Comparison of ENCODE assay signal across 14 cellular contexts in genomic region chr19:12695090-12695489, GRCh38. TPM values are rescaled to one million over a fixed set of nuclear protein-coding genes. Genes with fewer than 3 reads are reported as not detected.
DNase-seq lines count a peak whose midpoint lies in the region; ATAC-seq, FAIRE-seq and TF ChIP-seq lines count a peak whose summit lies in the region.
"Had no signal": no experiment of that assay in that cellular context is flagged by ENCODE, and none has a peak within 500 bp of the region (broad histone marks: within the 10 kb centered on the region; RNA-seq: fewer than 3 reads in every experiment).

No MANE protein-coding gene starts in this region.

- no peak overlapping the region for H3K27ac ChIP-seq in K562 (ENCODE audit: extremely low read depth, low read depth, low read length)
- H3K27ac ChIP-seq: pancreas, thoracic aorta had no signal

- peaks cover 14% of the 10 kb centered on the region for H3K36me3 Mint-ChIP-seq in activated CD4-positive, alpha-beta T cell treated with anti-CD3 and anti-CD28 coated beads, Interleukin-2, amount 10 ng/mL, durations not matched to agents 24 days and 14 days (ENCODE audit: low read depth)
- peaks cover 4% of the 10 kb centered on the region for H3K36me3 Mint-ChIP-seq in progenitor cell of endocrine pancreas (ENCODE audit: insufficient read depth)

- TF ChIP-seq POLR2A in K562 (conservative IDR thresholded peaks at IDR 0.05): no peak

- H4K20me1 ChIP-seq in Loucy (ENCODE audit: insufficient read depth, low read length, poor library complexity, severe bottlenecking): no peaks in the 10 kb centered on the region
- H4K20me1 ChIP-seq in K562 (replicated peaks; ENCODE audit: control insufficient read depth, insufficient read depth, low read length): no peaks in the 10 kb centered on the region

- 0 out of 2 replicates have a peak, but pooled peaks cover 2% of the 10 kb centered on the region for H3F3A ChIP-seq in Loucy (ENCODE audit: low read depth)

- TF ChIP-seq CTCF in Loucy (conservative IDR thresholded peaks at IDR 0.05; ENCODE audit: low read length): no peak
- TF ChIP-seq CTCF in K562 (IDR thresholded peaks at IDR 0.05 in 2 of 3, conservative IDR thresholded peaks at IDR 0.05 in 1 of 3; ENCODE audit: insufficient read depth in 2 of 3, low read depth in 1 of 3, low read length in 3 of 3): no peak
- no peak for TF ChIP-seq CTCF in progenitor cell of endocrine pancreas (IDR thresholded peaks at IDR 0.05; ENCODE audit: unreplicated experiment)

- H3K4me1 Mint-ChIP-seq in activated CD4-positive, alpha-beta T cell treated with anti-CD3 and anti-CD28 coated beads, Interleukin-2, amount 10 ng/mL, durations not matched to agents 24 days and 14 days: peaks cover 8% of the 10 kb centered on the region
- peaks cover 2% of the 10 kb centered on the region for H3K4me1 Mint-ChIP-seq in progenitor cell of endocrine pancreas (ENCODE audit: low read depth)

- H3K79me2 ChIP-seq in Loucy (ENCODE audit: insufficient read depth, low read length) (peaks cover 15% of the 10 kb centered on the region; the same call in 1 of the 2 replicates), K562 (ENCODE audit: control insufficient read depth, insufficient read depth, low read length) (peaks cover 7% of the 10 kb centered on the region; the same call in 1 of the 3 replicates)

- DNase-seq in activated CD4-positive, alpha-beta T cell treated with anti-CD3 and anti-CD28 coated beads, Interleukin-2, amount 10 ng/mL, durations not matched to agents 24 days and 14 days: peak; percentile 66
- DNase-seq in activated CD4-positive, alpha-beta T cell treated with anti-CD3 and anti-CD28 coated beads for 1 hour: no peak
- DNase-seq in K562 (ENCODE audit: extremely low read depth in 1 of 4, low spot score in 3 of 4) (no peak), progenitor cell of endocrine pancreas (ENCODE audit: low spot score, unreplicated experiment) (no peak), NCI-H2227 treated with DMSO at 0.1 percent for 48 hours (lab: John Stamatoyannopoulos, UW) (no peak), HuH-7.5 (ENCODE audit: low spot score) (no peak)
- DNase-seq: NCI-H187, pancreas had no signal

- H3K4me1 ChIP-seq in Loucy (ENCODE audit: insufficient read depth, low read length, poor library complexity, severe bottlenecking) (peaks cover 11% of the 10 kb centered on the region), K562 (replicated peaks in 1 of 2; ENCODE audit: control insufficient read depth in 2 of 2, insufficient read depth in 2 of 2, low read length in 2 of 2) (peaks cover 0 to 30% of the 10 kb centered on the region in 2 experiments; a peak in 3 of 5 replicates)

- CTCF ChIA-PET in K562 (lab: Yijun Ruan, JAX; ENCODE audit: low intra/inter-chr PET ratio): no interaction called here

- H3K9me1 ChIP-seq in K562 (ENCODE audit: control insufficient read depth, insufficient read depth, low read length): no peaks in the 10 kb centered on the region

- intact Hi-C loops in activated CD4-positive, alpha-beta T cell treated with anti-CD3 and anti-CD28 coated beads, Interleukin-2, amount 10 ng/mL, durations not matched to agents 24 days and 14 days (cut with micrococcal nuclease): no loop called here
- intact Hi-C loops in K562 (cut with micrococcal nuclease): no loop called here

- H3K9ac ChIP-seq in Loucy (ENCODE audit: low read depth, low read length, poor library complexity, severe bottlenecking): no peak overlapping the region
- peak overlapping the region; percentile 42 to 93; a peak in 2 of 4 replicates for H3K9ac ChIP-seq in K562 (ENCODE audit: insufficient read depth in 1 of 2, low read depth in 2 of 2, low read length in 2 of 2)

- H3K27me3 ChIP-seq in Loucy (ENCODE audit: insufficient read depth, low read length, poor library complexity, severe bottlenecking) (no peaks in the 10 kb centered on the region), K562 (ENCODE audit: control insufficient read depth in 2 of 2, insufficient read depth in 2 of 2, low read length in 2 of 2) (no peaks in the 10 kb centered on the region; a peak in 1 of 5 replicates)
- H3K27me3 ChIP-seq: pancreas had no signal

- H2AFZ ChIP-seq in Loucy (ENCODE audit: low read length) (no peak overlapping the region), K562 (ENCODE audit: low read depth, low read length) (no peak overlapping the region)

- no peaks in the 10 kb centered on the region for H3K9me3 Mint-ChIP-seq in activated CD4-positive, alpha-beta T cell treated with anti-CD3 and anti-CD28 coated beads, Interleukin-2, amount 10 ng/mL, durations not matched to agents 24 days and 14 days
- H3K9me3 Mint-ChIP-seq in progenitor cell of endocrine pancreas (ENCODE audit: low read depth): no peaks in the 10 kb centered on the region

- POLR2A ChIA-PET in K562 (lab: Yijun Ruan, JAX): interaction anchor here (0.7 to 2.6 kb wide), 2 partner anchors 10 to 488 kb away, joined by 3 to 21 read pairs; no protein-coding TSS in a partner anchor

- FAIRE-seq in K562 (lab: Jason Lieb, UNC): no peak
- FAIRE-seq: G401.6, pancreas, TTC549 had no signal

- no peak for TF ChIP-seq RAD21 in K562 (CRISPR knock-in tag; conservative IDR thresholded peaks at IDR 0.05 in 1 of 2, IDR thresholded peaks at IDR 0.05 in 1 of 2)

- no peak overlapping the region for H3K4me3 ChIP-seq in Loucy (ENCODE audit: low read length, poor library complexity, severe bottlenecking)
- peak overlapping the region; percentile 82 for H3K4me3 ChIP-seq in K562

- in situ Hi-C loops in K562 (cut with MboI): no loop called here

- TF ChIP-seq EP300 in K562 (IDR thresholded peaks at IDR 0.05; ENCODE audit: low read length): no peak

- 52% methylated on average over 2 of the region's 2 CpGs for WGBS in K562 (ENCODE audit: insufficient coverage, low coverage, missing lambda C conversion rate)

- H3K9me3 ChIP-seq in Loucy (ENCODE audit: insufficient read depth, low read depth, low read length) (no peaks in the 10 kb centered on the region), K562 (replicated peaks; ENCODE audit: control insufficient read depth, insufficient read depth, low read depth, low read length) (no peaks in the 10 kb centered on the region)
- H3K9me3 ChIP-seq: pancreas, thoracic aorta had no signal

- H3K36me3 ChIP-seq in Loucy (ENCODE audit: insufficient read depth, low read length): no peaks in the 10 kb centered on the region; the same call in 1 of the 2 replicates
- peaks cover 50% of the 10 kb centered on the region for H3K36me3 ChIP-seq in K562 (ENCODE audit: control insufficient read depth, insufficient read depth, low read length)
- H3K36me3 ChIP-seq: pancreas had no signal

- no peaks in the 10 kb centered on the region for H3K9me2 ChIP-seq in Loucy (replicated peaks; ENCODE audit: low read depth, low read length)

- no TSS peak for BruUV-seq in K562 (replicated peaks; lab: Mats Ljungman, UMichigan)

- H3K27me3 Mint-ChIP-seq in activated CD4-positive, alpha-beta T cell treated with anti-CD3 and anti-CD28 coated beads, Interleukin-2, amount 10 ng/mL, durations not matched to agents 24 days and 14 days: no peaks in the 10 kb centered on the region
- H3K27me3 Mint-ChIP-seq in progenitor cell of endocrine pancreas: no peaks in the 10 kb centered on the region

- peak overlapping the region; percentile 81 for H3K4me2 ChIP-seq in Loucy (ENCODE audit: low read depth, low read length, poor library complexity, severe bottlenecking)
- H3K4me2 ChIP-seq in K562 (ENCODE audit: insufficient read depth, low read length): peak overlapping the region; percentile 91; the same call in 1 of the 2 replicates

- no peak for ATAC-seq in K562
- no peak for ATAC-seq in GM21447 (IDR thresholded peaks at IDR 0.05; ENCODE audit: unreplicated experiment)

- H3K4me3 Mint-ChIP-seq in activated CD4-positive, alpha-beta T cell treated with anti-CD3 and anti-CD28 coated beads, Interleukin-2, amount 10 ng/mL, durations not matched to agents 24 days and 14 days: peak overlapping the region; percentile 90
- peak overlapping the region; percentile 44 for H3K4me3 Mint-ChIP-seq in progenitor cell of endocrine pancreas (ENCODE audit: low read depth)

- H3K27ac Mint-ChIP-seq in activated CD4-positive, alpha-beta T cell treated with anti-CD3 and anti-CD28 coated beads, Interleukin-2, amount 10 ng/mL, durations not matched to agents 24 days and 14 days: no peak overlapping the region
- H3K27ac Mint-ChIP-seq in progenitor cell of endocrine pancreas: no peak overlapping the region

RNA-seq across cellular contexts. Expression of gene FBXW9, which starts 1.3 kb away (rescaled TPM):
- 12.4 and 12.9 TPM in 2 replicates for total RNA-seq in activated CD4-positive, alpha-beta T cell treated with anti-CD3 and anti-CD28 coated beads, Interleukin-2, amount 10 ng/mL, durations not matched to agents 24 days and 14 days
- total RNA-seq in K562 (2011; cell fraction: chromatin; rRNA removed; ENCODE audit: low replicate concordance): 11.4 and 40.7 TPM in 2 replicates
- total RNA-seq in K562 (2011; cell fraction: nucleolus; rRNA removed): 34.7 and 36.7 TPM in 2 replicates
- total RNA-seq in K562 (2011; cell fraction: nucleoplasm; rRNA removed): 15.4 and 18.0 TPM in 2 replicates
- 15.9 and 18.0 TPM in 2 replicates for total RNA-seq in K562 (2014; rRNA removed)
- total RNA-seq in K562 (2014; rRNA removed; fragmentation: Illumina TruSeq; extraction: Trizol): 2.0 TPM in 2 replicates
- 6.0 and 6.2 TPM in 2 replicates for total RNA-seq in K562 (2015; rRNA removed; fragmentation: Illumina TruSeq; extraction: Trizol)
- 16.8 and 17.3 TPM in 2 replicates for total RNA-seq in K562 (2021)
- polyA plus RNA-seq in K562 (2011; rRNA removed): 9.4 and 12.4 TPM in 2 replicates
- polyA plus RNA-seq in K562 (2011; cell fraction: cytosol; rRNA removed): 21.1 and 44.6 TPM in 2 replicates
- 48.4 and 77.6 TPM in 2 replicates for polyA plus RNA-seq in K562 (2011; cell fraction: nucleus; rRNA removed)
- 9.1 and 13.6 TPM in 2 replicates for polyA plus RNA-seq in K562 (2012)
- 3.6 and 9.1 TPM in 2 replicates for polyA plus RNA-seq in K562 (2014; fragmentation: Illumina TruSeq; extraction: Trizol)
- 1 to 10 TPM in 1 of 2 experiments, under 1 TPM in 1; 0.23 to 1.3 TPM for polyA plus RNA-seq in K562 (2014; fragmentation: Nextera tagmentation; extraction: Ambion mirVana)
- 19.0 and 21.7 TPM in 2 replicates for polyA plus RNA-seq in K562 (2014; rRNA removed)
- 2.8 and 3.4 TPM in 2 replicates for polyA minus RNA-seq in K562 (2011; rRNA and poly(A)+ RNA removed)
- polyA minus RNA-seq in K562 (2011; cell fraction: cytosol; rRNA and poly(A)+ RNA removed): 7.5 and 10.9 TPM in 2 replicates
- 10.2 and 10.4 TPM in 2 replicates for polyA minus RNA-seq in K562 (2011; cell fraction: nucleus; rRNA and poly(A)+ RNA removed)
- 14.6 and 15.1 TPM in 2 replicates for total RNA-seq in progenitor cell of endocrine pancreas

RNA-seq across cellular contexts. Expression of gene GNG14, which starts 7.3 kb away (rescaled TPM):
- total RNA-seq in activated CD4-positive, alpha-beta T cell treated with anti-CD3 and anti-CD28 coated beads, Interleukin-2, amount 10 ng/mL, durations not matched to agents 24 days and 14 days: not detected in 2 replicates
- not detected in 2 replicates for total RNA-seq in K562 (2011; cell fraction: chromatin; rRNA removed; ENCODE audit: low replicate concordance)
- total RNA-seq in K562 (2011; cell fraction: nucleolus; rRNA removed): not detected in 2 replicates
- total RNA-seq in K562 (2011; cell fraction: nucleoplasm; rRNA removed): not detected in 2 replicates
- total RNA-seq in K562 (2014; rRNA removed) (not detected in 2 replicates), K562 (2014; rRNA removed; fragmentation: Illumina TruSeq; extraction: Trizol) (not detected in 2 replicates), K562 (2015; rRNA removed; fragmentation: Illumina TruSeq; extraction: Trizol) (not detected in 2 replicates), K562 (2021) (not detected in 2 replicates), progenitor cell of endocrine pancreas (not detected in 2 replicates)
- polyA plus RNA-seq in K562 (2011; rRNA removed) (not detected in 2 replicates), K562 (2014; fragmentation: Illumina TruSeq; extraction: Trizol) (not detected in 2 replicates), K562 (2014; fragmentation: Nextera tagmentation; extraction: Ambion mirVana) (not detected), K562 (2014; rRNA removed) (not detected in 2 replicates)
- not detected in 2 replicates for polyA plus RNA-seq in K562 (2011; cell fraction: cytosol; rRNA removed)
- not detected in 2 replicates for polyA plus RNA-seq in K562 (2011; cell fraction: nucleus; rRNA removed)
- polyA plus RNA-seq in K562 (2012): 0.91 TPM in 1 of 2 replicates, not detected in the other
- not detected in 2 replicates for polyA minus RNA-seq in K562 (2011; rRNA and poly(A)+ RNA removed)
- not detected in 2 replicates for polyA minus RNA-seq in K562 (2011; cell fraction: cytosol; rRNA and poly(A)+ RNA removed)
- not detected in 2 replicates for polyA minus RNA-seq in K562 (2011; cell fraction: nucleus; rRNA and poly(A)+ RNA removed)
- total RNA-seq: kidney epithelial cell, pancreas, thoracic aorta had no signal
- polyA plus RNA-seq: pancreas had no signal

RNA-seq across cellular contexts. Expression of gene DHPS, which starts 13.4 kb away (rescaled TPM):
- total RNA-seq in activated CD4-positive, alpha-beta T cell treated with anti-CD3 and anti-CD28 coated beads, Interleukin-2, amount 10 ng/mL, durations not matched to agents 24 days and 14 days: 138 and 155 TPM in 2 replicates
- 194 and 333 TPM in 2 replicates for total RNA-seq in K562 (2011; cell fraction: chromatin; rRNA removed; ENCODE audit: low replicate concordance)
- 225 and 240 TPM in 2 replicates for total RNA-seq in K562 (2011; cell fraction: nucleolus; rRNA removed)
- total RNA-seq in K562 (2011; cell fraction: nucleoplasm; rRNA removed): 169 and 186 TPM in 2 replicates
- total RNA-seq in K562 (2014; rRNA removed) (90.2 and 99.2 TPM in 2 replicates), K562 (2014; rRNA removed; fragmentation: Illumina TruSeq; extraction: Trizol) (55.7 and 56.5 TPM in 2 replicates), K562 (2015; rRNA removed; fragmentation: Illumina TruSeq; extraction: Trizol) (61.0 and 62.6 TPM in 2 replicates), K562 (2021) (94.8 and 98.8 TPM in 2 replicates), progenitor cell of endocrine pancreas (92.0 and 106 TPM in 2 replicates)
- polyA plus RNA-seq in K562 (2011; rRNA removed) (81.0 and 120 TPM in 2 replicates), K562 (2014; fragmentation: Illumina TruSeq; extraction: Trizol) (79.9 and 80.2 TPM in 2 replicates), K562 (2014; fragmentation: Nextera tagmentation; extraction: Ambion mirVana) (10 to 100 TPM; 47.1 to 54.1 TPM), K562 (2014; rRNA removed) (102 and 110 TPM in 2 replicates)
- polyA plus RNA-seq in K562 (2011; cell fraction: cytosol; rRNA removed): 115 and 125 TPM in 2 replicates
- 302 and 412 TPM in 2 replicates for polyA plus RNA-seq in K562 (2011; cell fraction: nucleus; rRNA removed)
- polyA plus RNA-seq in K562 (2012): 88.5 and 115 TPM in 2 replicates
- polyA minus RNA-seq in K562 (2011; rRNA and poly(A)+ RNA removed): 69.4 and 78.7 TPM in 2 replicates
- 37.6 and 59.2 TPM in 2 replicates for polyA minus RNA-seq in K562 (2011; cell fraction: cytosol; rRNA and poly(A)+ RNA removed)
- polyA minus RNA-seq in K562 (2011; cell fraction: nucleus; rRNA and poly(A)+ RNA removed): 49.7 and 82.8 TPM in 2 replicates

RNA-seq across cellular contexts. Expression of gene WDR83, which starts 28.5 kb away (rescaled TPM):
- total RNA-seq in activated CD4-positive, alpha-beta T cell treated with anti-CD3 and anti-CD28 coated beads, Interleukin-2, amount 10 ng/mL, durations not matched to agents 24 days and 14 days: 21.7 and 27.1 TPM in 2 replicates
- 11.3 and 29.1 TPM in 2 replicates for total RNA-seq in K562 (2011; cell fraction: chromatin; rRNA removed; ENCODE audit: low replicate concordance)
- 26.8 and 27.0 TPM in 2 replicates for total RNA-seq in K562 (2011; cell fraction: nucleolus; rRNA removed)
- total RNA-seq in K562 (2011; cell fraction: nucleoplasm; rRNA removed): 13.4 and 19.2 TPM in 2 replicates
- total RNA-seq in K562 (2014; rRNA removed): 19.7 and 21.3 TPM in 2 replicates
- 3.1 and 4.0 TPM in 2 replicates for total RNA-seq in K562 (2014; rRNA removed; fragmentation: Illumina TruSeq; extraction: Trizol)
- 9.3 and 9.5 TPM in 2 replicates for total RNA-seq in K562 (2015; rRNA removed; fragmentation: Illumina TruSeq; extraction: Trizol)
- total RNA-seq in K562 (2021): 16.7 and 17.7 TPM in 2 replicates
- 4.2 and 4.7 TPM in 2 replicates for polyA plus RNA-seq in K562 (2011; rRNA removed)
- 7.6 and 13.2 TPM in 2 replicates for polyA plus RNA-seq in K562 (2011; cell fraction: cytosol; rRNA removed)
- 9.2 and 15.7 TPM in 2 replicates for polyA plus RNA-seq in K562 (2011; cell fraction: nucleus; rRNA removed)
- 11.6 and 12.0 TPM in 2 replicates for polyA plus RNA-seq in K562 (2012)
- 3.9 and 9.8 TPM in 2 replicates for polyA plus RNA-seq in K562 (2014; fragmentation: Illumina TruSeq; extraction: Trizol)
- 1 to 10 TPM in 1 of 2 experiments, under 1 TPM in 1; 0.52 to 2.9 TPM for polyA plus RNA-seq in K562 (2014; fragmentation: Nextera tagmentation; extraction: Ambion mirVana)
- polyA plus RNA-seq in K562 (2014; rRNA removed): 13.9 and 17.5 TPM in 2 replicates
- 3.3 and 3.6 TPM in 2 replicates for polyA minus RNA-seq in K562 (2011; rRNA and poly(A)+ RNA removed)
- 3.4 and 9.1 TPM in 2 replicates for polyA minus RNA-seq in K562 (2011; cell fraction: cytosol; rRNA and poly(A)+ RNA removed)
- polyA minus RNA-seq in K562 (2011; cell fraction: nucleus; rRNA and poly(A)+ RNA removed): 9.2 and 11.2 TPM in 2 replicates
- 16.3 and 17.2 TPM in 2 replicates for total RNA-seq in progenitor cell of endocrine pancreas

RNA-seq across cellular contexts. Expression of gene MAN2B1, which starts 28.5 kb away (rescaled TPM):
- 118 and 136 TPM in 2 replicates for total RNA-seq in activated CD4-positive, alpha-beta T cell treated with anti-CD3 and anti-CD28 coated beads, Interleukin-2, amount 10 ng/mL, durations not matched to agents 24 days and 14 days
- 35.1 and 100 TPM in 2 replicates for total RNA-seq in K562 (2011; cell fraction: chromatin; rRNA removed; ENCODE audit: low replicate concordance)
- total RNA-seq in K562 (2011; cell fraction: nucleolus; rRNA removed): 56.7 and 73.5 TPM in 2 replicates
- total RNA-seq in K562 (2011; cell fraction: nucleoplasm; rRNA removed): 48.1 and 50.2 TPM in 2 replicates
- total RNA-seq in K562 (2014; rRNA removed) (19.3 and 21.6 TPM in 2 replicates), K562 (2014; rRNA removed; fragmentation: Illumina TruSeq; extraction: Trizol) (5.3 and 6.6 TPM in 2 replicates), K562 (2015; rRNA removed; fragmentation: Illumina TruSeq; extraction: Trizol) (10.1 and 11.6 TPM in 2 replicates), K562 (2021) (33.8 and 34.0 TPM in 2 replicates), progenitor cell of endocrine pancreas (115 and 120 TPM in 2 replicates)
- polyA plus RNA-seq in K562 (2011; rRNA removed) (8.1 and 12.5 TPM in 2 replicates), K562 (2014; fragmentation: Illumina TruSeq; extraction: Trizol) (11.4 and 18.0 TPM in 2 replicates), K562 (2014; fragmentation: Nextera tagmentation; extraction: Ambion mirVana) (under 1 TPM; 0.59 to 0.63 TPM), K562 (2014; rRNA removed) (14.2 and 14.7 TPM in 2 replicates)
- polyA plus RNA-seq in K562 (2011; cell fraction: cytosol; rRNA removed): 14.8 and 16.0 TPM in 2 replicates
- polyA plus RNA-seq in K562 (2011; cell fraction: nucleus; rRNA removed): 28.1 and 46.7 TPM in 2 replicates
- 27.2 and 62.0 TPM in 2 replicates for polyA plus RNA-seq in K562 (2012)
- polyA minus RNA-seq in K562 (2011; rRNA and poly(A)+ RNA removed): 5.9 and 7.1 TPM in 2 replicates
- 16.4 and 27.7 TPM in 2 replicates for polyA minus RNA-seq in K562 (2011; cell fraction: cytosol; rRNA and poly(A)+ RNA removed)
- polyA minus RNA-seq in K562 (2011; cell fraction: nucleus; rRNA and poly(A)+ RNA removed): 15.1 and 18.4 TPM in 2 replicates
